In genomic region chr3:52655895-52656294, GRCh38 we compare ENCODE assay signal across 27 cellular contexts. TPM values are rescaled to one million over a fixed set of nuclear protein-coding genes. Genes with fewer than 3 reads are reported as not detected.
DNase-seq lines count a peak whose midpoint lies in the region; ATAC-seq and TF ChIP-seq lines count a peak whose summit lies in the region.
"Had no signal": no experiment of that assay in that cellular context is flagged by ENCODE, and none has a peak within 500 bp of the region (broad histone marks: within the 10 kb centered on the region; RNA-seq: fewer than 3 reads in every experiment).

No MANE protein-coding gene starts in this region.

- ATAC-seq in activated CD8-positive, alpha-beta T cell treated with anti-CD3 and anti-CD28 coated beads for 36 hours, result no peak
- ATAC-seq in activated CD8-positive, alpha-beta T cell treated with anti-CD3 and anti-CD28 coated beads, Interleukin-2, amount 10 ng/mL, durations not matched to agents 7 days and 5 days, result no peak
- ATAC-seq in stimulated activated naive CD8-positive, alpha-beta T cell treated with anti-CD3 and anti-CD28 coated beads, Interleukin-15, Interleukin-2, amounts not matched to agents 100 U/mL and 50 U/mL, for 24 hours, result no peak
- peak; percentile 58 for ATAC-seq in activated T-helper 17 cell treated with anti-CD3 and anti-CD28 coated beads, Interleukin-2, amount 50 U/mL, for 72 hours (replicated peaks)
- no peak for ATAC-seq in lower lobe of right lung
- ATAC-seq: A549, GM23338 had no signal

- no peak for TF ChIP-seq CTCF in activated CD8-positive, alpha-beta T cell treated with anti-CD3 and anti-CD28 coated beads for 36 hours (IDR thresholded peaks at IDR 0.05)
- no peak for TF ChIP-seq CTCF in lower lobe of right lung (IDR thresholded peaks at IDR 0.05)

- peaks cover 100% of the 10 kb centered on the region for H3K36me3 ChIP-seq in lower lobe of right lung

- no peak for DNase-seq in activated CD8-positive, alpha-beta T cell treated with anti-CD3 and anti-CD28 coated beads for 36 hours
- DNase-seq in activated CD8-positive, alpha-beta T cell treated with anti-CD3 and anti-CD28 coated beads, Interleukin-2, amount 10 ng/mL, durations not matched to agents 7 days and 5 days, result no peak
- DNase-seq in stimulated activated naive CD8-positive, alpha-beta T cell treated with anti-CD3 and anti-CD28 coated beads, Interleukin-15, Interleukin-2, amounts not matched to agents 100 U/mL and 50 U/mL, for 24 hours, result no peak
- DNase-seq in NCI-H146 treated with DMSO at 0.1 percent for 48 hours (lab: John Stamatoyannopoulos, UW; ENCODE audit: unreplicated experiment) (no peak), lower lobe of right lung (no peak)
- DNase-seq: AML-193; CD4-positive, alpha-beta T cell; COR-L47; DMS53; HCEC 1CT; MM.1S; NCI-H1694; NCI-H2029 treated with DMSO at 0.1 percent for 48 hours; NCI-H2171; NCI-H226; NCI-H510A; NCI-H69; Right ventricle myocardium superior; RPMI8226 had no signal

- no peaks in the 10 kb centered on the region for H3K9me3 Mint-ChIP-seq in activated CD8-positive, alpha-beta T cell treated with anti-CD3 and anti-CD28 coated beads for 36 hours
- no peaks in the 10 kb centered on the region for H3K9me3 Mint-ChIP-seq in activated CD8-positive, alpha-beta T cell treated with anti-CD3 and anti-CD28 coated beads, Interleukin-2, amount 10 ng/mL, durations not matched to agents 7 days and 5 days (ENCODE audit: insufficient read depth)
- no peaks in the 10 kb centered on the region for H3K9me3 Mint-ChIP-seq in stimulated activated naive CD8-positive, alpha-beta T cell treated with anti-CD3 and anti-CD28 coated beads, Interleukin-15, Interleukin-2, amounts not matched to agents 100 ng/mL and 50 ng/mL, for 24 hours
- H3K9me3 Mint-ChIP-seq in activated T-helper 17 cell treated with anti-CD3 and anti-CD28 coated beads, Interleukin-2, amount 50 U/mL, for 72 hours, result no peaks in the 10 kb centered on the region
- H3K9me3 Mint-ChIP-seq: CD4-positive, alpha-beta T cell; GM23338; IgD-negative memory B cell had no signal

- H3K27ac Mint-ChIP-seq in activated CD8-positive, alpha-beta T cell treated with anti-CD3 and anti-CD28 coated beads for 36 hours, result peak overlapping the region; percentile 40
- H3K27ac Mint-ChIP-seq in activated CD8-positive, alpha-beta T cell treated with anti-CD3 and anti-CD28 coated beads, Interleukin-2, amount 10 ng/mL, durations not matched to agents 7 days and 5 days, result no peak overlapping the region
- peak overlapping the region; percentile 61 for H3K27ac Mint-ChIP-seq in stimulated activated naive CD8-positive, alpha-beta T cell treated with anti-CD3 and anti-CD28 coated beads, Interleukin-15, Interleukin-2, amounts not matched to agents 100 ng/mL and 50 ng/mL, for 24 hours
- peak overlapping the region; percentile 17 for H3K27ac Mint-ChIP-seq in activated T-helper 17 cell treated with anti-CD3 and anti-CD28 coated beads, Interleukin-2, amount 50 U/mL, for 72 hours
- H3K27ac Mint-ChIP-seq: CD4-positive, alpha-beta T cell; GM23338 had no signal

- no peak overlapping the region for H3K4me3 ChIP-seq in lower lobe of right lung
- H3K4me3 ChIP-seq: A549; BLaER1 treated with 17β-estradiol and CSF1 and Interleukin-3, amounts not matched to agents 10 nM and 100 nM; GM23338; SJSA1 had no signal

- H3K9me3 ChIP-seq in lower lobe of right lung, result no peaks in the 10 kb centered on the region
- H3K9me3 ChIP-seq: A549; BLaER1 treated with 17β-estradiol and CSF1 and Interleukin-3, amounts not matched to agents 10 nM and 100 nM; SJSA1 had no signal

- peaks cover 28% of the 10 kb centered on the region for H3K36me3 Mint-ChIP-seq in activated CD8-positive, alpha-beta T cell treated with anti-CD3 and anti-CD28 coated beads for 36 hours (ENCODE audit: low read depth)
- peaks cover 43% of the 10 kb centered on the region for H3K36me3 Mint-ChIP-seq in activated CD8-positive, alpha-beta T cell treated with anti-CD3 and anti-CD28 coated beads, Interleukin-2, amount 10 ng/mL, durations not matched to agents 7 days and 5 days (ENCODE audit: low read depth)
- H3K36me3 Mint-ChIP-seq in stimulated activated naive CD8-positive, alpha-beta T cell treated with anti-CD3 and anti-CD28 coated beads, Interleukin-15, Interleukin-2, amounts not matched to agents 100 ng/mL and 50 ng/mL, for 24 hours (ENCODE audit: low read depth), result peaks cover 52% of the 10 kb centered on the region
- H3K36me3 Mint-ChIP-seq in activated T-helper 17 cell treated with anti-CD3 and anti-CD28 coated beads, Interleukin-2, amount 50 U/mL, for 72 hours (ENCODE audit: low read depth), result peaks cover 99% of the 10 kb centered on the region

- H3K27me3 Mint-ChIP-seq in activated CD8-positive, alpha-beta T cell treated with anti-CD3 and anti-CD28 coated beads for 36 hours, result no peaks in the 10 kb centered on the region
- H3K27me3 Mint-ChIP-seq in activated CD8-positive, alpha-beta T cell treated with anti-CD3 and anti-CD28 coated beads, Interleukin-2, amount 10 ng/mL, durations not matched to agents 7 days and 5 days (ENCODE audit: low read depth), result no peaks in the 10 kb centered on the region
- H3K27me3 Mint-ChIP-seq in stimulated activated naive CD8-positive, alpha-beta T cell treated with anti-CD3 and anti-CD28 coated beads, Interleukin-15, Interleukin-2, amounts not matched to agents 100 ng/mL and 50 ng/mL, for 24 hours, result no peaks in the 10 kb centered on the region
- H3K27me3 Mint-ChIP-seq in activated T-helper 17 cell treated with anti-CD3 and anti-CD28 coated beads, Interleukin-2, amount 50 U/mL, for 72 hours, result no peaks in the 10 kb centered on the region
- H3K27me3 Mint-ChIP-seq: CD4-positive, alpha-beta T cell; IgD-negative memory B cell had no signal

- no peak overlapping the region for H3K4me3 Mint-ChIP-seq in activated CD8-positive, alpha-beta T cell treated with anti-CD3 and anti-CD28 coated beads for 36 hours
- no peak overlapping the region for H3K4me3 Mint-ChIP-seq in activated CD8-positive, alpha-beta T cell treated with anti-CD3 and anti-CD28 coated beads, Interleukin-2, amount 10 ng/mL, durations not matched to agents 7 days and 5 days
- no peak overlapping the region for H3K4me3 Mint-ChIP-seq in stimulated activated naive CD8-positive, alpha-beta T cell treated with anti-CD3 and anti-CD28 coated beads, Interleukin-15, Interleukin-2, amounts not matched to agents 100 ng/mL and 50 ng/mL, for 24 hours
- H3K4me3 Mint-ChIP-seq in activated T-helper 17 cell treated with anti-CD3 and anti-CD28 coated beads, Interleukin-2, amount 50 U/mL, for 72 hours, result no peak overlapping the region
- H3K4me3 Mint-ChIP-seq: CD4-positive, alpha-beta T cell; GM23338; IgD-negative memory B cell had no signal

- no peak overlapping the region for H3K27ac ChIP-seq in lower lobe of right lung
- H3K27ac ChIP-seq: A549; BLaER1 treated with 17β-estradiol and CSF1 and Interleukin-3, amounts not matched to agents 10 nM and 100 nM; KMS-11; SJSA1 had no signal

- no peaks in the 10 kb centered on the region for H3K27me3 ChIP-seq in lower lobe of right lung (ENCODE audit: low read depth)
- H3K27me3 ChIP-seq: BLaER1 treated with 17β-estradiol and CSF1 and Interleukin-3, amounts not matched to agents 10 nM and 100 nM; SJSA1 had no signal

- H3K4me1 Mint-ChIP-seq in activated CD8-positive, alpha-beta T cell treated with anti-CD3 and anti-CD28 coated beads for 36 hours (ENCODE audit: low read depth), result peaks cover 5% of the 10 kb centered on the region
- no peaks in the 10 kb centered on the region for H3K4me1 Mint-ChIP-seq in activated CD8-positive, alpha-beta T cell treated with anti-CD3 and anti-CD28 coated beads, Interleukin-2, amount 10 ng/mL, durations not matched to agents 7 days and 5 days (ENCODE audit: low read depth)
- H3K4me1 Mint-ChIP-seq in stimulated activated naive CD8-positive, alpha-beta T cell treated with anti-CD3 and anti-CD28 coated beads, Interleukin-15, Interleukin-2, amounts not matched to agents 100 ng/mL and 50 ng/mL, for 24 hours (ENCODE audit: low read depth), result peaks cover 4% of the 10 kb centered on the region
- H3K4me1 Mint-ChIP-seq in activated T-helper 17 cell treated with anti-CD3 and anti-CD28 coated beads, Interleukin-2, amount 50 U/mL, for 72 hours, result peaks cover 6% of the 10 kb centered on the region
- H3K4me1 Mint-ChIP-seq: IgD-negative memory B cell had no signal

- POLR2A ChIA-PET in activated CD8-positive, alpha-beta T cell treated with anti-CD3 and anti-CD28 coated beads for 36 hours (lab: Charles Lee), result no interaction called here
- POLR2A ChIA-PET in activated CD8-positive, alpha-beta T cell treated with anti-CD3 and anti-CD28 coated beads, Interleukin-2, amount 10 ng/mL, durations not matched to agents 7 days and 5 days (lab: Charles Lee), result no interaction called here

- CTCF ChIA-PET in activated CD8-positive, alpha-beta T cell treated with anti-CD3 and anti-CD28 coated beads for 36 hours (lab: Charles Lee), result no interaction called here
- CTCF ChIA-PET in activated CD8-positive, alpha-beta T cell treated with anti-CD3 and anti-CD28 coated beads, Interleukin-2, amount 10 ng/mL, durations not matched to agents 7 days and 5 days (lab: Charles Lee), result no interaction called here

- no peaks in the 10 kb centered on the region for H3K4me1 ChIP-seq in lower lobe of right lung
- H3K4me1 ChIP-seq: A549; BLaER1 treated with 17β-estradiol and CSF1 and Interleukin-3, amounts not matched to agents 10 nM and 100 nM; SJSA1 had no signal

- intact Hi-C loops in activated CD8-positive, alpha-beta T cell treated with anti-CD3 and anti-CD28 coated beads for 36 hours (cut with micrococcal nuclease), result no loop called here
- intact Hi-C loops in lower lobe of right lung (cut with DNase I), result no loop called here

RNA-seq across cellular contexts. Expression of gene PBRM1, which starts 29.8 kb away (rescaled TPM):
- 10 to 100 TPM; 55.9 to 56.1 TPM for total RNA-seq in activated CD8-positive, alpha-beta T cell treated with anti-CD3 and anti-CD28 coated beads for 36 hours
- 10 to 100 TPM; 83.2 to 91.8 TPM for total RNA-seq in activated CD8-positive, alpha-beta T cell treated with anti-CD3 and anti-CD28 coated beads, Interleukin-2, amount 10 ng/mL, durations not matched to agents 7 days and 5 days
- 10 to 100 TPM; 88.4 to 88.6 TPM for total RNA-seq in activated T-helper 17 cell treated with anti-CD3 and anti-CD28 coated beads, Interleukin-2, amount 50 U/mL, for 72 hours
- 88.3 TPM for total RNA-seq in lower lobe of right lung

RNA-seq across cellular contexts. Expression of gene GNL3, which starts 29.9 kb away (rescaled TPM):
- 100 to 1,000 TPM; 198 to 200 TPM for total RNA-seq in activated CD8-positive, alpha-beta T cell treated with anti-CD3 and anti-CD28 coated beads for 36 hours
- total RNA-seq in activated CD8-positive, alpha-beta T cell treated with anti-CD3 and anti-CD28 coated beads, Interleukin-2, amount 10 ng/mL, durations not matched to agents 7 days and 5 days, result 10 to 100 TPM; 85.5 to 86.2 TPM
- total RNA-seq in activated T-helper 17 cell treated with anti-CD3 and anti-CD28 coated beads, Interleukin-2, amount 50 U/mL, for 72 hours, result 100 to 1,000 TPM; 165 to 189 TPM
- total RNA-seq in lower lobe of right lung, result 35.2 TPM

RNA-seq across cellular contexts. Expression of gene GLT8D1, which starts 49.7 kb away (rescaled TPM):
- 10 to 100 TPM; 34.0 to 35.0 TPM for total RNA-seq in activated CD8-positive, alpha-beta T cell treated with anti-CD3 and anti-CD28 coated beads for 36 hours
- 10 to 100 TPM; 36.4 to 38.2 TPM for total RNA-seq in activated CD8-positive, alpha-beta T cell treated with anti-CD3 and anti-CD28 coated beads, Interleukin-2, amount 10 ng/mL, durations not matched to agents 7 days and 5 days
- total RNA-seq in activated T-helper 17 cell treated with anti-CD3 and anti-CD28 coated beads, Interleukin-2, amount 50 U/mL, for 72 hours, result 10 to 100 TPM; 34.6 to 37.3 TPM
- total RNA-seq in lower lobe of right lung, result 37.1 TPM

RNA-seq across cellular contexts. Expression of gene SPCS1, which starts 50.0 kb away (rescaled TPM):
- 100 to 1,000 TPM; 116 to 120 TPM for total RNA-seq in activated CD8-positive, alpha-beta T cell treated with anti-CD3 and anti-CD28 coated beads for 36 hours
- total RNA-seq in activated CD8-positive, alpha-beta T cell treated with anti-CD3 and anti-CD28 coated beads, Interleukin-2, amount 10 ng/mL, durations not matched to agents 7 days and 5 days, result 100 to 1,000 TPM in 1 of 2 experiments, 10 to 100 TPM in 1; 96.1 to 105 TPM
- 100 to 1,000 TPM in 1 of 2 donors, 10 to 100 TPM in 1; 66.2 to 106 TPM for total RNA-seq in activated T-helper 17 cell treated with anti-CD3 and anti-CD28 coated beads, Interleukin-2, amount 50 U/mL, for 72 hours
- total RNA-seq in lower lobe of right lung, result 74.6 TPM
